8 cellular contexts compared by ENCODE assay signal in genomic region chr7:24756989-24757798, GRCh38. TPM values are rescaled to one million over a fixed set of nuclear protein-coding genes. Genes with fewer than 3 reads are reported as not detected.
DNase-seq lines count a peak whose midpoint lies in the region; ATAC-seq and TF ChIP-seq lines count a peak whose summit lies in the region.

Gene GSDME, minus strand, starts transcription at chr7:24757464. Its CDS starts 7,690 bp downstream, at chr7:24749774.

- H3K27ac Mint-ChIP-seq in activated naive CD8-positive, alpha-beta T cell treated with anti-CD3 and anti-CD28 coated beads for 36 hours, result peak within 1 kb of the TSS; percentile 86

- peaks cover 47% of the 10 kb centered on the region for H3K27me3 ChIP-seq in NT2/D1 (ENCODE audit: insufficient read depth, insufficient read length)

- H3K9me3 ChIP-seq in NT2/D1 (ENCODE audit: insufficient read depth, low read length), result peaks cover 10% of the 10 kb centered on the region; the same call in 1 of the 2 replicates

- peak within 1 kb of the TSS; percentile 79 for H3K4me3 ChIP-seq in NT2/D1 (ENCODE audit: insufficient read length, low read depth)

- H3K27me3 Mint-ChIP-seq in activated naive CD8-positive, alpha-beta T cell treated with anti-CD3 and anti-CD28 coated beads for 36 hours, result peaks cover 52% of the 10 kb centered on the region

- no peaks in the 10 kb centered on the region for H3K4me1 ChIP-seq in NT2/D1 (ENCODE audit: insufficient read depth, insufficient read length)

- H3K9me3 Mint-ChIP-seq in activated naive CD8-positive, alpha-beta T cell treated with anti-CD3 and anti-CD28 coated beads for 36 hours, result no peaks in the 10 kb centered on the region

- H3K4me3 Mint-ChIP-seq in activated naive CD8-positive, alpha-beta T cell treated with anti-CD3 and anti-CD28 coated beads for 36 hours, result peak within 1 kb of the TSS; percentile 90

- peak within 1 kb of the TSS; percentile 89 for H3K9ac ChIP-seq in NT2/D1 (ENCODE audit: insufficient read length, low read depth)

- peaks cover 31% of the 10 kb centered on the region for H3K4me1 Mint-ChIP-seq in activated naive CD8-positive, alpha-beta T cell treated with anti-CD3 and anti-CD28 coated beads for 36 hours

- peak; percentile 57 for DNase-seq in A172 (ENCODE audit: low spot score)
- peak; percentile 88 for DNase-seq in GM13976 (ENCODE audit: low spot score)
- DNase-seq in NT2/D1 (ENCODE audit: low read depth, low spot score), result peak; percentile 50
- DNase-seq in activated naive CD8-positive, alpha-beta T cell treated with anti-CD3 and anti-CD28 coated beads for 36 hours, result peak; percentile 68
- DNase-seq in glomerular visceral epithelial cell (ENCODE audit: extremely low spot score), result peak; percentile 80
- peak in 52 of 56 donors; percentile 20 to 87 (median 64) for DNase-seq in nucleus accumbens (lab: John Stamatoyannopoulos, UW)
- DNase-seq in NK-92 (lab: John Stamatoyannopoulos, UW; ENCODE audit: unreplicated experiment), result no peak

- TF ChIP-seq CTCF in GM13976 (IDR thresholded peaks at IDR 0.05; ENCODE audit: borderline replicate concordance, control extremely low read depth, extremely low read depth, insufficient read depth, missing control alignments), result no peak

- peaks cover 4% of the 10 kb centered on the region for H3K36me3 Mint-ChIP-seq in activated naive CD8-positive, alpha-beta T cell treated with anti-CD3 and anti-CD28 coated beads for 36 hours

- ATAC-seq in HG02852 (IDR thresholded peaks at IDR 0.05; ENCODE audit: unreplicated experiment), result peak; percentile 60

- in situ Hi-C loops in GM13976 (cut with MboI; ENCODE audit: low sequenced_read_pairs, unreplicated experiment), result no loop called here

- H3K36me3 ChIP-seq in NT2/D1 (ENCODE audit: insufficient read depth, insufficient read length, low read length), result no peaks in the 10 kb centered on the region

RNA-seq across cellular contexts. Expression of gene GSDME, which starts in this region (rescaled TPM):
- total RNA-seq in A172 (2014; rRNA removed; shearing (Covaris generic)), result 39.0 and 43.0 TPM in 2 replicates
- total RNA-seq in activated naive CD8-positive, alpha-beta T cell treated with anti-CD3 and anti-CD28 coated beads for 36 hours, result 1 to 10 TPM; 6.4 to 7.5 TPM
